In genomic region chr5:158875272-158875679, GRCh38 we compare ENCODE assay signal across 9 cellular contexts.
DNase-seq lines count a peak whose midpoint lies in the region; ATAC-seq, FAIRE-seq and TF ChIP-seq lines count a peak whose summit lies in the region.
"Had no signal": no experiment of that assay in that cellular context is flagged by ENCODE, and none has a peak within 500 bp of the region (broad histone marks: within the 10 kb centered on the region; RNA-seq: fewer than 3 reads in every experiment).

No MANE protein-coding gene starts in this region.

- H3K27me3 ChIP-seq in brain microvascular endothelial cell (replicated peaks) = no peaks in the 10 kb centered on the region
- H3K27me3 ChIP-seq: pancreas had no signal

- no peaks in the 10 kb centered on the region for H3K9me3 Mint-ChIP-seq in natural killer cell

- no peaks in the 10 kb centered on the region for H3K36me3 ChIP-seq in brain microvascular endothelial cell (replicated peaks)
- H3K36me3 ChIP-seq: pancreas had no signal

- intact Hi-C loops in natural killer cell (cut with micrococcal nuclease) = no loop called here

- H3K27ac ChIP-seq in brain microvascular endothelial cell = peak overlapping the region; percentile 44

- FAIRE-seq in GM12891 (lab: Jason Lieb, UNC) = no peak
- FAIRE-seq: pancreas had no signal

- in situ Hi-C loops in brain microvascular endothelial cell (cut with HindIII; ENCODE audit: low pct_ligation_motif_present, low sequenced_read_pairs) = no loop called here

- peak; percentile 49 for ATAC-seq in HG03342 (IDR thresholded peaks at IDR 0.05; ENCODE audit: unreplicated experiment)
- ATAC-seq in natural killer cell = peak in 1 of 3 donors; percentile 48
- no peak for ATAC-seq in HG03469 (IDR thresholded peaks at IDR 0.05; ENCODE audit: unreplicated experiment)

- no peak overlapping the region for H3K4me3 ChIP-seq in brain microvascular endothelial cell (ENCODE audit: low read depth, low read length)
- H3K4me3 ChIP-seq: pancreas had no signal

- DNase-seq in GM12891 (ENCODE audit: insufficient read length, low spot score) (no peak), brain microvascular endothelial cell (peak; percentile 17), natural killer cell (no peak), NCI-H187 (lab: John Stamatoyannopoulos, UW) (no peak), SW480 (ENCODE audit: low spot score) (no peak), OCI-M2 (lab: John Stamatoyannopoulos, UW; ENCODE audit: unreplicated experiment) (no peak)
- DNase-seq: pancreas had no signal

- peaks cover 4 to 20% of the 10 kb centered on the region in 2 donors for H3K27me3 Mint-ChIP-seq in natural killer cell (ENCODE audit: low read depth in 2 of 2)

- H3K27ac Mint-ChIP-seq in natural killer cell = peak overlapping the region; percentile 57 to 67

- H3K4me3 Mint-ChIP-seq in natural killer cell = peak overlapping the region; percentile 69

- no peak for TF ChIP-seq POLR2A in GM12891 (IDR thresholded peaks at IDR 0.05; ENCODE audit: low read depth, low read length)

- no peak for TF ChIP-seq CTCF in brain microvascular endothelial cell (IDR thresholded peaks at IDR 0.05; ENCODE audit: low read depth, low read length, missing control alignments)
- TF ChIP-seq CTCF in natural killer cell (IDR thresholded peaks at IDR 0.05) = no peak

- peaks cover 6 to 9% of the 10 kb centered on the region in 2 donors for H3K4me1 Mint-ChIP-seq in natural killer cell

- H3K36me3 Mint-ChIP-seq in natural killer cell = no peaks in the 10 kb centered on the region

TF ChIP-seq in GM12891, 5 proteins besides CTCF, POLR2A, EP300 and RAD21:
- peak; percentile 68 for TF ChIP-seq SPI1 (IDR thresholded peaks at IDR 0.05; ENCODE audit: low read depth, low read length)
- no peak for TF ChIP-seq POLR2AphosphoS5 (IDR thresholded peaks at IDR 0.05; ENCODE audit: low read depth, low read length)
- TF ChIP-seq PAX5 (IDR thresholded peaks at IDR 0.05; ENCODE audit: insufficient read depth, low read length, severe bottlenecking) = no peak
